In genomic region chr16:74797414-74797813, GRCh38 we compare ENCODE assay signal across 26 cellular contexts. TPM values are rescaled to one million over a fixed set of nuclear protein-coding genes. Genes with fewer than 3 reads are reported as not detected.
A peak's percentile ranks its signal among the peaks of the same experiment; 100 is the strongest.
DNase-seq lines count a peak whose midpoint lies in the region; ATAC-seq, FAIRE-seq and TF ChIP-seq lines count a peak whose summit lies in the region.
"Had no signal": no experiment of that assay in that cellular context is flagged by ENCODE, and none has a peak within 500 bp of the region (broad histone marks: within the 10 kb centered on the region; RNA-seq: fewer than 3 reads in every experiment).

No MANE protein-coding gene starts in this region.

- no peak overlapping the region for H2AFZ ChIP-seq in HepG2 (ENCODE audit: low read length)

- TF ChIP-seq CTCF in HepG2 (CRISPR knock-in tag; IDR thresholded peaks at IDR 0.05) (no peak), right lobe of liver (IDR thresholded peaks at IDR 0.05) (no peak), NB4 (IDR thresholded peaks at IDR 0.05; ENCODE audit: low read depth, low read length) (no peak), endodermal cell (conservative IDR thresholded peaks at IDR 0.05) (no peak), HFFc6 (IDR thresholded peaks at IDR 0.05) (no peak)

- CTCF ChIA-PET in HepG2 (lab: Yijun Ruan, JAX; ENCODE audit: low intra/inter-chr PET ratio, low total read pairs) = no interaction called here

- POLR2A ChIA-PET in HepG2 (lab: Yijun Ruan, JAX) = no interaction called here

- no peak for FAIRE-seq in HepG2 (lab: Jason Lieb, UNC)
- FAIRE-seq: A549, GM12891, GM18507, H1 had no signal

- H3K36me3 ChIP-seq in HepG2 (replicated peaks in 1 of 2; ENCODE audit: control insufficient read depth in 1 of 2, insufficient read depth in 2 of 2, low read length in 2 of 2) (no peaks in the 10 kb centered on the region), right lobe of liver (no peaks in the 10 kb centered on the region), endodermal cell (ENCODE audit: control insufficient read depth, insufficient read depth, low read length) (no peaks in the 10 kb centered on the region)
- H3K36me3 ChIP-seq: BE2C; BLaER1 treated with 17β-estradiol and CSF1 and Interleukin-3, amounts not matched to agents 10 nM and 100 nM had no signal

- H3K27me3 ChIP-seq in HepG2 (ENCODE audit: control insufficient read depth in 1 of 2, insufficient read depth in 2 of 2, low read length in 2 of 2) = no peaks in the 10 kb centered on the region; a peak in 1 of 5 replicates
- H3K27me3 ChIP-seq in right lobe of liver = no peaks in the 10 kb centered on the region
- no peaks in the 10 kb centered on the region for H3K27me3 ChIP-seq in endodermal cell (ENCODE audit: control insufficient read depth, insufficient read depth, low read length, poor library complexity, severe bottlenecking)
- H3K27me3 ChIP-seq: BLaER1 treated with 17β-estradiol and CSF1 and Interleukin-3, amounts not matched to agents 10 nM and 100 nM had no signal

- peaks cover 41% of the 10 kb centered on the region for H3K9me3 Mint-ChIP-seq in endodermal cell
- H3K9me3 Mint-ChIP-seq in HFFc6 = no peaks in the 10 kb centered on the region; the same call in 1 of the 2 replicates

- TF ChIP-seq EP300 in HepG2 (IDR thresholded peaks at IDR 0.05; ENCODE audit: low read depth in 2 of 2, low read length in 2 of 2) (no peak), HepG2 (CRISPR knock-in tag; IDR thresholded peaks at IDR 0.05; ENCODE audit: borderline replicate concordance) (no peak)

- no peaks in the 10 kb centered on the region for H3K79me2 ChIP-seq in HepG2 (ENCODE audit: insufficient read depth, low read length)

- no peaks in the 10 kb centered on the region for H4K20me1 ChIP-seq in HepG2 (ENCODE audit: insufficient read depth, low read length)
- H4K20me1 ChIP-seq: BLaER1 treated with 17β-estradiol and CSF1 and Interleukin-3, amounts not matched to agents 10 nM and 100 nM had no signal

- H3K4me1 Mint-ChIP-seq in endodermal cell = no peaks in the 10 kb centered on the region
- H3K4me1 Mint-ChIP-seq in HFFc6 (ENCODE audit: low read depth) = no peaks in the 10 kb centered on the region
- H3K4me1 Mint-ChIP-seq: CD14-positive monocyte; CD8-positive, alpha-beta memory T cell had no signal

- H3K4me1 ChIP-seq in HepG2 (ENCODE audit: insufficient read depth, low read length) (peaks cover 8% of the 10 kb centered on the region), right lobe of liver (no peaks in the 10 kb centered on the region), endodermal cell (ENCODE audit: control insufficient read depth, insufficient read depth, low read length) (no peaks in the 10 kb centered on the region)
- H3K4me1 ChIP-seq: A549; BE2C; BLaER1 treated with 17β-estradiol and CSF1 and Interleukin-3, amounts not matched to agents 10 nM and 100 nM had no signal

- H3K27ac ChIP-seq in HepG2 (ENCODE audit: extremely low read length, insufficient read depth, low read length) (no peak overlapping the region), right lobe of liver (no peak overlapping the region), endodermal cell (ENCODE audit: low read depth, low read length) (no peak overlapping the region)
- H3K27ac ChIP-seq: A549; BLaER1 treated with 17β-estradiol and CSF1 and Interleukin-3, amounts not matched to agents 10 nM and 100 nM had no signal

- H3K9ac ChIP-seq in HepG2 (ENCODE audit: insufficient read depth, low read depth, low read length) (no peak overlapping the region), endodermal cell (ENCODE audit: extremely low read depth, low read length, poor library complexity, severe bottlenecking) (no peak overlapping the region)
- H3K9ac ChIP-seq: BLaER1 treated with 17β-estradiol and CSF1 and Interleukin-3, amounts not matched to agents 10 nM and 100 nM had no signal

- intact Hi-C loops in HepG2 (cut with micrococcal nuclease; ENCODE audit: unreplicated experiment) = no loop called here
- intact Hi-C loops in right lobe of liver (cut with DNase I) = no loop called here
- intact Hi-C loops in left cardiac atrium (cut with DNase I) = no loop called here

- ATAC-seq in HepG2 (no peak), right lobe of liver (no peak), HG03354 (IDR thresholded peaks at IDR 0.05; ENCODE audit: poor library complexity, severe bottlenecking, unreplicated experiment) (no peak), left cardiac atrium (no peak)
- ATAC-seq: A549 had no signal

- 4% methylated on average over 1 of the region's 1 CpG for whole genome bisulfite sequencing in HepG2 (ENCODE audit: low lambda C conversion rate)
- 23% methylated on average over 1 of the region's 1 CpG for WGBS in right lobe of liver (ENCODE audit: insufficient coverage, low coverage, low lambda C conversion rate, missing lambda C conversion rate)
- WGBS in endodermal cell (ENCODE audit: insufficient coverage in 1 of 2, insufficient read length in 1 of 2), 2 experiments = 67 to 80% methylated on average over 1 of the region's 1 CpG

- no TSS peak for BruUV-seq in HepG2 (replicated peaks; lab: Mats Ljungman, UMichigan)

- no peak for DNase-seq in HepG2 (ENCODE audit: low spot score)
- DNase-seq in right lobe of liver = no peak
- peak; percentile 38 for DNase-seq in NB4 (ENCODE audit: low read depth)
- no peak for DNase-seq in endodermal cell
- DNase-seq in HFFc6 = no peak
- no peak for DNase-seq in left cardiac atrium
- DNase-seq: 8988T; ACHN; AML-193; BE2C; CD4-positive, alpha-beta T cell; CD8-positive, alpha-beta memory T cell; DMS53; DMS79 treated with DMSO at 0.1 percent for 48 hours; GF-D8; H7; HCEC 1CT had no signal

- TF ChIP-seq POLR2A in HepG2 (IDR thresholded peaks at IDR 0.05; ENCODE audit: insufficient read depth in 1 of 2, low read depth in 2 of 2, low read length in 2 of 2) (no peak), right lobe of liver (IDR thresholded peaks at IDR 0.05) (no peak), NB4 (IDR thresholded peaks at IDR 0.05; ENCODE audit: extremely low read depth, insufficient read length) (no peak)

- TF ChIP-seq RAD21 in HepG2 (CRISPR knock-in tag; IDR thresholded peaks at IDR 0.05) = no peak

- in situ Hi-C loops in HepG2 (cut with HindIII; ENCODE audit: extremely low pct_ligation_motif_present, low pct_unique_long_range_greater_than_20kb) = no loop called here

- H3K27ac Mint-ChIP-seq in endodermal cell = no peak overlapping the region
- no peak overlapping the region for H3K27ac Mint-ChIP-seq in HFFc6
- H3K27ac Mint-ChIP-seq: CD14-positive monocyte; CD4-positive, alpha-beta T cell; CD8-positive, alpha-beta memory T cell had no signal

- H3K4me3 Mint-ChIP-seq in endodermal cell (no peak overlapping the region), HFFc6 (no peak overlapping the region)
- H3K4me3 Mint-ChIP-seq: CD14-positive monocyte; CD4-positive, alpha-beta T cell; CD8-positive, alpha-beta memory T cell had no signal

- H3K27me3 Mint-ChIP-seq in endodermal cell (ENCODE audit: insufficient read depth) = no peaks in the 10 kb centered on the region
- H3K27me3 Mint-ChIP-seq in HFFc6 (ENCODE audit: insufficient read depth) = peaks cover 9% of the 10 kb centered on the region

- H3K36me3 Mint-ChIP-seq in endodermal cell (ENCODE audit: low read depth) (no peaks in the 10 kb centered on the region), HFFc6 (ENCODE audit: low read depth) (no peaks in the 10 kb centered on the region)
- H3K36me3 Mint-ChIP-seq: CD14-positive monocyte; CD8-positive, alpha-beta memory T cell had no signal

- H3K9me3 ChIP-seq in HepG2 (ENCODE audit: low read length) (no peaks in the 10 kb centered on the region), right lobe of liver (no peaks in the 10 kb centered on the region), endodermal cell (ENCODE audit: control insufficient read depth, low read length) (peaks cover 50% of the 10 kb centered on the region)
- H3K9me3 ChIP-seq: BE2C had no signal

- no peak overlapping the region for H3K4me2 ChIP-seq in HepG2 (ENCODE audit: low read depth, low read length)
- H3K4me2 ChIP-seq: A549; BLaER1 treated with 17β-estradiol and CSF1 and Interleukin-3, amounts not matched to agents 10 nM and 100 nM had no signal

- H3K4me3 ChIP-seq in HepG2 (replicated peaks in 1 of 3; ENCODE audit: insufficient read depth in 1 of 3, low read depth in 2 of 3, low read length in 3 of 3) (no peak overlapping the region), right lobe of liver (no peak overlapping the region), NB4 (ENCODE audit: low read depth, low read length) (no peak overlapping the region), endodermal cell (ENCODE audit: low read length) (peak overlapping the region; percentile 64)
- H3K4me3 ChIP-seq: A549; BLaER1 treated with 17β-estradiol and CSF1 and Interleukin-3, amounts not matched to agents 10 nM and 100 nM had no signal

RNA-seq across cellular contexts. Expression of gene FA2H, which starts 22.8 kb away (rescaled TPM):
- total RNA-seq in HepG2 (2016; rRNA removed; fragmentation: Illumina TruSeq; extraction: Trizol) (not detected in 2 replicates), right lobe of liver (1 to 10 TPM in 1 of 6 experiments, under 1 TPM in 2, not detected in 3; 0.19 to 1.2 (median 0.22) TPM), endodermal cell (1 to 10 TPM; 2.1 to 2.4 TPM), left cardiac atrium (under 1 TPM; 0.29 to 0.31 TPM)
- not detected in 2 replicates for total RNA-seq in HepG2 (2016; cell fraction: cytosol; rRNA removed; fragmentation: Illumina TruSeq; extraction: Trizol; ENCODE audit: low read depth)
- not detected in 2 replicates for total RNA-seq in HepG2 (2016; cell fraction: insoluble cytoplasmic fraction; rRNA removed; fragmentation: Illumina TruSeq; extraction: Trizol)
- total RNA-seq in HepG2 (2016; cell fraction: membrane; rRNA removed; fragmentation: Illumina TruSeq; extraction: Trizol) = not detected in 2 replicates
- not detected in 2 replicates for total RNA-seq in HepG2 (2016; cell fraction: nucleus; rRNA removed; fragmentation: Illumina TruSeq; extraction: Trizol)
- polyA plus RNA-seq in HepG2 (2011; rRNA removed) = 0.09 and 0.20 TPM in 2 replicates
- polyA plus RNA-seq in HepG2 (2011; cell fraction: cytosol; rRNA removed) = 0.03 TPM in 1 of 2 replicates, not detected in the other
- polyA plus RNA-seq in HepG2 (2011; cell fraction: nucleus; rRNA removed) = 0.05 TPM in 1 of 2 replicates, not detected in the other
- polyA plus RNA-seq in HepG2 (2012) = 0.07 TPM in 1 of 2 replicates, not detected in the other
- not detected in 2 replicates for polyA plus RNA-seq in HepG2 (2016; cell fraction: cytosol; fragmentation: Illumina TruSeq; extraction: Trizol; ENCODE audit: low read depth)
- polyA plus RNA-seq in HepG2 (2016; cell fraction: insoluble cytoplasmic fraction; fragmentation: Illumina TruSeq; extraction: Trizol; ENCODE audit: low read depth) = 0.11 TPM in 1 of 2 replicates, not detected in the other
- not detected in 2 replicates for polyA plus RNA-seq in HepG2 (2016; cell fraction: membrane; fragmentation: Illumina TruSeq; extraction: Trizol; ENCODE audit: low read depth)
- polyA plus RNA-seq in HepG2 (2016; cell fraction: nucleus; fragmentation: Illumina TruSeq; extraction: Trizol; ENCODE audit: insufficient read depth, low read depth) = 0.38 TPM in 1 of 2 replicates, not detected in the other
- 42.8 TPM in 1 of 2 replicates, not detected in the other for polyA minus RNA-seq in HepG2 (2011; rRNA and poly(A)+ RNA removed; ENCODE audit: low replicate concordance)
- polyA minus RNA-seq in HepG2 (2011; cell fraction: cytosol; rRNA and poly(A)+ RNA removed) = 0.35 TPM in 1 of 2 replicates, not detected in the other
- polyA minus RNA-seq in HepG2 (2011; cell fraction: nucleus; rRNA and poly(A)+ RNA removed) = not detected in 2 replicates
- polyA plus RNA-seq in endodermal cell (2013, experiment 1 of 2) = 0.39 TPM
- 0.50 TPM for polyA plus RNA-seq in endodermal cell (2013, experiment 2 of 2)
- total RNA-seq in HFFc6 (2021; fragmentation: NEBNext Ultra II Directional; extraction: Animal tissue kit (Norgen Biotek cat#: 25700)) = not detected
- total RNA-seq: CD4-positive, alpha-beta T cell; CD8-positive, alpha-beta memory T cell; Daoy; G401 had no signal
- polyA plus RNA-seq: CD14-positive monocyte; CD8-positive, alpha-beta memory T cell had no signal
